In genomic region chr6:25340421-25340820, GRCh38 we compare ENCODE assay signal across 30 cellular contexts.
"Had no signal": no experiment of that assay in that cellular context is flagged by ENCODE, and none has a peak within 500 bp of the region (broad histone marks: within the 10 kb centered on the region; RNA-seq: fewer than 3 reads in every experiment).

No MANE protein-coding gene starts in this region.

- H3K4me1 Mint-ChIP-seq: immature natural killer cell; natural killer cell; stimulated activated memory B cell treated with anti-CD40 and anti-IgM and Interleukin-4, amounts not matched to agents 10 μg/mL and 1 μg/mL and 100 μg/mL, for 72 hours had no signal

- H3K27ac ChIP-seq: dorsolateral prefrontal cortex, esophagus muscularis mucosa, foreskin keratinocyte, gastroesophageal sphincter, heart right ventricle, ovary, psoas muscle, sigmoid colon, spleen, testis, tibial artery, upper lobe of right lung, uterus had no signal

- H3K4me3 ChIP-seq: dorsolateral prefrontal cortex, esophagus muscularis mucosa, gastroesophageal sphincter, heart right ventricle, lung, ovary, psoas muscle, sigmoid colon, spleen, testis, tibial artery, upper lobe of right lung, uterus had no signal

- H3K36me3 Mint-ChIP-seq: immature natural killer cell; memory B cell; mesothelial cell of epicardium; natural killer cell; stimulated activated memory B cell treated with anti-CD40 and anti-IgM and Interleukin-4, amounts not matched to agents 10 μg/mL and 1 μg/mL and 100 μg/mL, for 72 hours had no signal

- ATAC-seq: foreskin keratinocyte; gastroesophageal sphincter; heart right ventricle; left lobe of liver; natural killer cell; psoas muscle; stimulated activated memory B cell treated with anti-CD40 and anti-IgM and Interleukin-4, amounts not matched to agents 10 μg/mL and 1 μg/mL and 100 μg/mL, for 72 hours; stimulated activated naive CD8-positive, alpha-beta T cell treated with anti-CD3 and anti-CD28 coated beads, Interleukin-15, Interleukin-2, amounts not matched to agents 100 U/mL and 50 U/mL, for 24 hours; upper lobe of right lung had no signal

- H3K27me3 ChIP-seq: esophagus muscularis mucosa, foreskin keratinocyte, gastroesophageal sphincter, ovary, sigmoid colon, spleen, testis, tibial artery, upper lobe of right lung, uterus had no signal

- H3K9me3 Mint-ChIP-seq: immature natural killer cell; memory B cell; mesothelial cell of epicardium; natural killer cell; stimulated activated memory B cell treated with anti-CD40 and anti-IgM and Interleukin-4, amounts not matched to agents 10 μg/mL and 1 μg/mL and 100 μg/mL, for 72 hours had no signal

- H3K4me3 Mint-ChIP-seq: immature natural killer cell; memory B cell; mesothelial cell of epicardium; natural killer cell; stimulated activated memory B cell treated with anti-CD40 and anti-IgM and Interleukin-4, amounts not matched to agents 10 μg/mL and 1 μg/mL and 100 μg/mL, for 72 hours had no signal

- H3K9me3 ChIP-seq: esophagus muscularis mucosa, gastroesophageal sphincter, heart right ventricle, ovary, psoas muscle, sigmoid colon, spleen, testis, tibial artery, upper lobe of right lung, uterus had no signal

- H3K27ac Mint-ChIP-seq: immature natural killer cell; memory B cell; mesothelial cell of epicardium; natural killer cell; stimulated activated memory B cell treated with anti-CD40 and anti-IgM and Interleukin-4, amounts not matched to agents 10 μg/mL and 1 μg/mL and 100 μg/mL, for 72 hours had no signal

- H3K36me3 ChIP-seq: esophagus muscularis mucosa, gastroesophageal sphincter, heart right ventricle, ovary, sigmoid colon, spleen, tibial artery, upper lobe of right lung, uterus had no signal

- H3K4me1 ChIP-seq: foreskin keratinocyte, gastroesophageal sphincter, psoas muscle, sigmoid colon, upper lobe of right lung, uterus had no signal

- DNase-seq: dorsolateral prefrontal cortex; effector CD4-positive, alpha-beta T cell; foreskin keratinocyte; glutamatergic neuron; heart right ventricle; hypothalamus; immature natural killer cell; islet precursor cell; natural killer cell; occipital lobe; ovary; posterior cingulate gyrus; psoas muscle; right cardiac atrium; sigmoid colon; spleen; stimulated activated CD4-positive, alpha-beta T cell treated with anti-CD3 and anti-CD28 coated beads, Interleukin-4, amount 100 ng/mL, for 4 hours; stimulated activated naive CD8-positive, alpha-beta T cell treated with anti-CD3 and anti-CD28 coated beads, Interleukin-15, Interleukin-2, amounts not matched to agents 100 U/mL and 50 U/mL, for 24 hours; substantia nigra; testis; tibial artery; upper lobe of right lung; uterus had no signal
